1 cellular context compared by ENCODE assay signal in genomic region chr20:37145014-37145413, GRCh38.
TF ChIP-seq lines count a peak whose summit lies in the region.

No MANE protein-coding gene starts in this region.

TF ChIP-seq in HepG2, 621 proteins besides CTCF, POLR2A, EP300 and RAD21:
- peak; percentile 58 for TF ChIP-seq CEBPG (CRISPR knock-in tag; IDR thresholded peaks at IDR 0.05)
- TF ChIP-seq CEBPB (IDR thresholded peaks at IDR 0.05; ENCODE audit: borderline replicate concordance, low read depth, low read length), result peak; percentile 89
- TF ChIP-seq CERS6 (CRISPR knock-in tag; IDR thresholded peaks at IDR 0.05), result no peak
TF ChIP-seq in HepG2: peak in this region for 2.
